ENCODE assay signal across 32 cellular contexts in the genomic region with DNA sequence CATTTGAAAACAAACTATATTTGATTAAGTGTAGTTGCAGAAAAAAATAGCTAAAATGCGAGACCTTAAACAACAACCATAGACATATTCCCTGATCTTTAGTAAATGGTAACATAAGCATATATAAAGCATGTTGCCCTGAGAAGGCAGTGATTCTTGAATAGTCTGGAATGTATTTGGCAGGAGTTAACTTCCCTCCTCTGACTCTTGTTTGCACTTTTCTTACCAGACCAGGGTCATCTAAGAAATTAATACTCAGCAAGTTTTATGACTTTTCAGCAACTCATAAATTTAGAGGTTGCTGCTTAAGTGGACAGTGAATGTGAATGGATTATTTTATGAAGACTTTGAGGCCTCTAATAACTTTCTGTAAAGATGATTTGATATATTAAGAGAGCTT.
"Had no signal": no experiment of that assay in that cellular context is flagged by ENCODE, and none has a peak within 500 bp of the region (broad histone marks: within the 10 kb centered on the region; RNA-seq: fewer than 3 reads in every experiment).

No MANE protein-coding gene starts in this region.

- FAIRE-seq: kidney, small intestine had no signal

- H3K27ac ChIP-seq: breast epithelium, lower lobe of right lung, right lobe of liver, uterus had no signal

- H3K36me3 ChIP-seq: breast epithelium, lower lobe of right lung, right lobe of liver, uterus had no signal

- ATAC-seq: left colon; lower lobe of right lung; mucosa of descending colon; natural killer cell treated with Interleukin-12 subunit alpha and Interleukin-12 subunit beta and Interleukin-15 and Interleukin-18, amount 100 ng/mL, for 72 hours; stimulated activated memory B cell treated with anti-CD40 and anti-IgM and Interleukin-4, amounts not matched to agents 10 μg/mL and 1 μg/mL and 100 μg/mL, for 72 hours; stimulated activated naive CD8-positive, alpha-beta T cell treated with anti-CD3 and anti-CD28 coated beads, Interleukin-15, amount 100 ng/mL, for 72 hours had no signal

- DNase-seq: activated CD4-positive, alpha-beta memory T cell treated with anti-CD3 and anti-CD28 coated beads for 36 hours; activated CD4-positive, alpha-beta T cell treated with anti-CD3 and anti-CD28 coated beads, Interleukin-2, amount 10 ng/mL, durations not matched to agents 24 days and 14 days; activated CD4-positive, CD25-positive, alpha-beta regulatory T cell treated with anti-CD3 and anti-CD28 coated beads, Interleukin-2, amount 50 U/mL, for 72 hours; activated CD8-positive, alpha-beta memory T cell treated with anti-CD3 and anti-CD28 coated beads, Interleukin-2, amount 50 U/mL, for 4 hours; activated gamma-delta T cell; activated naive CD4-positive, alpha-beta T cell treated with anti-CD3 and anti-CD28 coated beads, Interleukin-2, amount 10 ng/mL, durations not matched to agents 7 days and 5 days; activated naive CD8-positive, alpha-beta T cell treated with anti-CD3 and anti-CD28 coated beads, Interleukin-2, amount 10 ng/mL, durations not matched to agents 7 days and 5 days; activated T-cell treated with anti-CD3 and anti-CD28 coated beads, Interleukin-2, amount 50 U/mL, for 1 hour; amygdala; central memory CD4-positive, alpha-beta T cell; endodermal cell; foreskin fibroblast; head of caudate nucleus; hippocampal formation; immature natural killer cell; kidney; left colon; lower lobe of right lung; mesendoderm; mucosa of descending colon; right lobe of liver; small intestine; stimulated activated CD4-positive, alpha-beta T cell treated with anti-CD3 and anti-CD28 coated beads, Interleukin-1b, Interleukin-23, amount 100 ng/mL, for 48 hours; stimulated activated CD4-positive, alpha-beta T cell treated with anti-CD3 and anti-CD28 coated beads, Interleukin-4, amount 100 ng/mL, for 4 hours; stimulated activated CD8-positive, alpha-beta memory T cell treated with anti-CD3 and anti-CD28 coated beads, Interleukin-4, amount 100 ng/mL, for 48 hours; stimulated activated naive CD8-positive, alpha-beta T cell treated with anti-CD3 and anti-CD28 coated beads, Interleukin-15, amount 100 ng/mL, for 72 hours; substantia nigra; T-helper 2 cell; uterus had no signal

- H3K4me3 ChIP-seq: breast epithelium, lower lobe of right lung, mucosa of descending colon, right lobe of liver, uterus had no signal

- H3K9me3 ChIP-seq: breast epithelium, lower lobe of right lung, mucosa of descending colon, right lobe of liver, uterus had no signal

- H3K27me3 ChIP-seq: breast epithelium, right lobe of liver, uterus had no signal

- H3K4me1 ChIP-seq: breast epithelium, lower lobe of right lung, uterus had no signal
